ENCODE assay signal across 25 cellular contexts in genomic region chr16:49742428-49743205, GRCh38.
"Had no signal": no experiment of that assay in that cellular context is flagged by ENCODE, and none has a peak within 500 bp of the region (broad histone marks: within the 10 kb centered on the region; RNA-seq: fewer than 3 reads in every experiment).

No MANE protein-coding gene starts in this region.

- H3K4me1 ChIP-seq: gastrocnemius medialis, parathyroid adenoma, spleen, transverse colon had no signal

- H3K36me3 ChIP-seq: gastrocnemius medialis, spleen, transverse colon had no signal

- FAIRE-seq: bronchial epithelial cell, urothelium cell line had no signal

- H3K9me3 Mint-ChIP-seq: activated CD8-positive, alpha-beta T cell treated with anti-CD3 and anti-CD28 coated beads for 36 hours; activated naive CD4-positive, alpha-beta T cell treated with anti-CD3 and anti-CD28 coated beads, Interleukin-2, amount 50 U/mL, for 24 hours; activated naive CD8-positive, alpha-beta T cell treated with anti-CD3 and anti-CD28 coated beads, Interleukin-2, amount 50 U/mL, for 24 hours; activated T-cell treated with anti-CD3 and anti-CD28 coated beads, Interleukin-2, amount 50 U/mL, for 4 hours; activated T-helper 17 cell treated with anti-CD3 and anti-CD28 coated beads, Interleukin-2, amount 50 U/mL, for 72 hours; central memory CD8-positive, alpha-beta T cell; dendritic cell treated with granulocyte-macrophage colony-stimulating factor and Interleukin-4, amounts not matched to agents 40 ng/mL and 50 ng/mL, for 4 days had no signal

- H3K4me1 Mint-ChIP-seq: activated naive CD4-positive, alpha-beta T cell treated with anti-CD3 and anti-CD28 coated beads, Interleukin-2, amount 50 U/mL, for 24 hours; activated naive CD8-positive, alpha-beta T cell treated with anti-CD3 and anti-CD28 coated beads, Interleukin-2, amount 50 U/mL, for 24 hours; activated T-helper 17 cell treated with anti-CD3 and anti-CD28 coated beads, Interleukin-2, amount 50 U/mL, for 72 hours; central memory CD8-positive, alpha-beta T cell had no signal

- H2AFZ ChIP-seq: parathyroid adenoma had no signal

- H3K27me3 Mint-ChIP-seq: activated naive CD4-positive, alpha-beta T cell treated with anti-CD3 and anti-CD28 coated beads, Interleukin-2, amount 50 U/mL, for 24 hours; activated naive CD8-positive, alpha-beta T cell treated with anti-CD3 and anti-CD28 coated beads, Interleukin-2, amount 50 U/mL, for 24 hours had no signal

- DNase-seq: activated CD4-positive, alpha-beta T cell treated with anti-CD3 and anti-CD28 coated beads for 1 hour; activated CD4-positive, alpha-beta T cell treated with anti-CD3 and anti-CD28 coated beads, Interleukin-2, amount 50 U/mL, for 1 hour; activated CD8-positive, alpha-beta T cell treated with anti-CD3 and anti-CD28 coated beads for 36 hours; activated gamma-delta T cell treated with Interleukin-2 at 50 U/mL for 16 hours; activated naive CD8-positive, alpha-beta T cell treated with anti-CD3 and anti-CD28 coated beads, Interleukin-2, amount 50 U/mL, for 24 hours; activated T-cell treated with anti-CD3 and anti-CD28 coated beads, Interleukin-2, amount 50 U/mL, for 4 hours; amygdala; gastrocnemius medialis; glutamatergic neuron; islet precursor cell; mammary epithelial cell; occipital lobe; spleen; stimulated activated naive CD4-positive, alpha-beta T cell; T-helper 9 cell; testis; transverse colon had no signal

- H3K4me3 Mint-ChIP-seq: activated CD8-positive, alpha-beta T cell treated with anti-CD3 and anti-CD28 coated beads for 36 hours; activated naive CD4-positive, alpha-beta T cell treated with anti-CD3 and anti-CD28 coated beads, Interleukin-2, amount 50 U/mL, for 24 hours; activated naive CD8-positive, alpha-beta T cell treated with anti-CD3 and anti-CD28 coated beads, Interleukin-2, amount 50 U/mL, for 24 hours; activated T-cell treated with anti-CD3 and anti-CD28 coated beads, Interleukin-2, amount 50 U/mL, for 4 hours; activated T-helper 17 cell treated with anti-CD3 and anti-CD28 coated beads, Interleukin-2, amount 50 U/mL, for 72 hours; central memory CD8-positive, alpha-beta T cell; dendritic cell treated with granulocyte-macrophage colony-stimulating factor and Interleukin-4, amounts not matched to agents 40 ng/mL and 50 ng/mL, for 4 days had no signal

- H3K9ac ChIP-seq: parathyroid adenoma had no signal

- H3K27ac Mint-ChIP-seq: activated CD8-positive, alpha-beta T cell treated with anti-CD3 and anti-CD28 coated beads for 36 hours; activated naive CD4-positive, alpha-beta T cell treated with anti-CD3 and anti-CD28 coated beads, Interleukin-2, amount 50 U/mL, for 24 hours; activated naive CD8-positive, alpha-beta T cell treated with anti-CD3 and anti-CD28 coated beads, Interleukin-2, amount 50 U/mL, for 24 hours; activated T-helper 17 cell treated with anti-CD3 and anti-CD28 coated beads, Interleukin-2, amount 50 U/mL, for 72 hours; dendritic cell treated with granulocyte-macrophage colony-stimulating factor and Interleukin-4, amounts not matched to agents 40 ng/mL and 50 ng/mL, for 4 days had no signal

- H3K4me3 ChIP-seq: gastrocnemius medialis, spleen, testis, transverse colon had no signal

- H3K27me3 ChIP-seq: gastrocnemius medialis, spleen, testis, transverse colon had no signal

- H3K36me3 Mint-ChIP-seq: activated naive CD4-positive, alpha-beta T cell treated with anti-CD3 and anti-CD28 coated beads, Interleukin-2, amount 50 U/mL, for 24 hours had no signal

- H3K9me3 ChIP-seq: gastrocnemius medialis, spleen, testis, transverse colon had no signal

- H3K27ac ChIP-seq: gastrocnemius medialis, parathyroid adenoma, spleen, testis, transverse colon had no signal

- ATAC-seq: activated CD8-positive, alpha-beta T cell treated with anti-CD3 and anti-CD28 coated beads for 36 hours; activated naive CD8-positive, alpha-beta T cell treated with anti-CD3 and anti-CD28 coated beads, Interleukin-2, amount 50 U/mL, for 24 hours; activated T-cell treated with anti-CD3 and anti-CD28 coated beads, Interleukin-2, amount 50 U/mL, for 4 hours; activated T-helper 17 cell treated with anti-CD3 and anti-CD28 coated beads, Interleukin-2, amount 50 U/mL, for 72 hours; gastrocnemius medialis; right cardiac atrium had no signal
